Comparison of ENCODE assay signal across 10 cellular contexts in genomic region chr5:176870110-176870591, GRCh38. TPM values are rescaled to one million over a fixed set of nuclear protein-coding genes. Genes with fewer than 3 reads are reported as not detected.
A peak's percentile ranks its signal among the peaks of the same experiment; 100 is the strongest.
DNase-seq lines count a peak whose midpoint lies in the region; ATAC-seq and TF ChIP-seq lines count a peak whose summit lies in the region.
"Had no signal": no experiment of that assay in that cellular context is flagged by ENCODE, and none has a peak within 500 bp of the region (broad histone marks: within the 10 kb centered on the region; RNA-seq: fewer than 3 reads in every experiment).

No MANE protein-coding gene starts in this region.

- TF ChIP-seq POLR2A in transverse colon (IDR thresholded peaks at IDR 0.05): no peak

- H3K4me1 ChIP-seq in SK-N-SH (ENCODE audit: control insufficient read depth in 1 of 2, insufficient read depth in 2 of 2, low read depth in 1 of 2, low read length in 1 of 2) (peaks cover 0 to 52% of the 10 kb centered on the region in 2 experiments; a peak in 2 of 4 replicates), transverse colon (no peaks in the 10 kb centered on the region)

- CTCF ChIA-PET in SK-N-SH (lab: Yijun Ruan, JAX): interaction anchor here (0.7 to 2.3 kb wide), 12 partner anchors 9 to 210 kb away, joined by 3 to 13 read pairs (median 4); no protein-coding TSS in a partner anchor

- H3K36me3 Mint-ChIP-seq in activated CD4-positive, alpha-beta T cell treated with anti-CD3 and anti-CD28 coated beads, Interleukin-2, amount 10 ng/mL, durations not matched to agents 24 days and 14 days (ENCODE audit: low read depth): peaks cover 4% of the 10 kb centered on the region
- H3K36me3 Mint-ChIP-seq: CD8-positive, alpha-beta T cell had no signal

- no peaks in the 10 kb centered on the region for H3K9me3 ChIP-seq in SK-N-SH
- H3K9me3 ChIP-seq in transverse colon: no peaks in the 10 kb centered on the region

- in situ Hi-C loops in transverse colon (cut with MboI; ENCODE audit: low pct_ligation_motif_present in 1 of 4, low pct_unique_long_range_greater_than_20kb in 1 of 4, low sequenced_read_pairs in 3 of 4): no loop called here

- H3K79me2 ChIP-seq in SK-N-SH (ENCODE audit: insufficient read depth): no peaks in the 10 kb centered on the region

- no peak overlapping the region for H3K4me3 ChIP-seq in SK-N-SH (ENCODE audit: low read depth in 2 of 2, low read length in 1 of 2)
- no peak overlapping the region for H3K4me3 ChIP-seq in transverse colon
- H3K4me3 ChIP-seq: skin epidermis had no signal

- intact Hi-C loops in activated CD4-positive, alpha-beta T cell treated with anti-CD3 and anti-CD28 coated beads, Interleukin-2, amount 10 ng/mL, durations not matched to agents 24 days and 14 days (cut with micrococcal nuclease): no loop called here
- intact Hi-C loops in left cardiac atrium (cut with DNase I): no loop called here
- intact Hi-C loops in transverse colon (cut with DNase I; ENCODE audit: low total_unique reads): no loop called here

- no peak overlapping the region for H3K27ac ChIP-seq in SK-N-SH (ENCODE audit: low read depth in 2 of 2, low read length in 1 of 2)
- H3K27ac ChIP-seq in transverse colon: no peak overlapping the region
- H3K27ac ChIP-seq: skin epidermis had no signal

- H3K4me2 ChIP-seq in SK-N-SH: no peak overlapping the region

- peak; percentile 59 for TF ChIP-seq RAD21 in SK-N-SH (IDR thresholded peaks at IDR 0.05; ENCODE audit: low read length)

- H4K20me1 ChIP-seq in SK-N-SH (ENCODE audit: insufficient read depth): no peaks in the 10 kb centered on the region

- 72% methylated on average over 13 of the region's 17 CpGs for WGBS in SK-N-SH (ENCODE audit: low lambda C conversion rate)
- 33% methylated on average over 9 of the region's 17 CpGs; no CpG with 5 or more reads in 1 of the 2 donors for WGBS in transverse colon (ENCODE audit: low coverage in 1 of 2), 2 donors

- no peak overlapping the region for H2AFZ ChIP-seq in SK-N-SH (ENCODE audit: low read depth)

- no peak for TF ChIP-seq EP300 in SK-N-SH (IDR thresholded peaks at IDR 0.05; ENCODE audit: borderline replicate concordance in 1 of 2, low read depth in 1 of 2, low read length in 1 of 2)
- TF ChIP-seq EP300 in transverse colon (IDR thresholded peaks at IDR 0.05; ENCODE audit: low read depth): no peak

- no peaks in the 10 kb centered on the region for H3K4me1 Mint-ChIP-seq in activated CD4-positive, alpha-beta T cell treated with anti-CD3 and anti-CD28 coated beads, Interleukin-2, amount 10 ng/mL, durations not matched to agents 24 days and 14 days

- H3K9ac ChIP-seq in SK-N-SH: no peak overlapping the region

- no peaks in the 10 kb centered on the region for H3F3A ChIP-seq in SK-N-SH (replicated peaks; ENCODE audit: insufficient read depth)

- H3K9me3 Mint-ChIP-seq in activated CD4-positive, alpha-beta T cell treated with anti-CD3 and anti-CD28 coated beads, Interleukin-2, amount 10 ng/mL, durations not matched to agents 24 days and 14 days: no peaks in the 10 kb centered on the region
- H3K9me3 Mint-ChIP-seq: CD8-positive, alpha-beta T cell had no signal

- H3K36me3 ChIP-seq in SK-N-SH (replicated peaks in 1 of 2; ENCODE audit: control insufficient read depth in 1 of 2, insufficient read depth in 2 of 2, low read length in 1 of 2): no peaks in the 10 kb centered on the region
- H3K36me3 ChIP-seq in transverse colon: no peaks in the 10 kb centered on the region

- no peak for DNase-seq in activated CD4-positive, alpha-beta T cell treated with anti-CD3 and anti-CD28 coated beads, Interleukin-2, amount 10 ng/mL, durations not matched to agents 24 days and 14 days
- DNase-seq in activated CD4-positive, alpha-beta T cell treated with anti-CD3 and anti-CD28 coated beads, Interleukin-2, amount 50 U/mL, for 1 hour: no peak
- DNase-seq in SK-N-SH (peak; percentile 84), left cardiac atrium (peak; percentile 46), transverse colon (peak; percentile 12), SIG-M5 (lab: John Stamatoyannopoulos, UW) (no peak)
- DNase-seq in stimulated activated CD4-positive, alpha-beta T cell treated with anti-CD3 and anti-CD28 coated beads, Interleukin-4, amount 100 ng/mL, for 24 hours: no peak
- DNase-seq: CD8-positive, alpha-beta T cell had no signal

- peaks cover 4% of the 10 kb centered on the region; the same call in 1 of the 2 replicates for H3K27me3 ChIP-seq in SK-N-SH (ENCODE audit: insufficient read depth)
- H3K27me3 ChIP-seq in transverse colon: peaks cover 42% of the 10 kb centered on the region

- no peaks in the 10 kb centered on the region for H3K9me2 ChIP-seq in SK-N-SH

- peak in 1 of 2 donors; percentile 47 for ATAC-seq in left cardiac atrium
- ATAC-seq in GM21526 (IDR thresholded peaks at IDR 0.05; ENCODE audit: low FRiP score, unreplicated experiment): no peak
- ATAC-seq: CD8-positive, alpha-beta T cell had no signal

- H3K27ac Mint-ChIP-seq in activated CD4-positive, alpha-beta T cell treated with anti-CD3 and anti-CD28 coated beads, Interleukin-2, amount 10 ng/mL, durations not matched to agents 24 days and 14 days: peak overlapping the region; percentile 45
- H3K27ac Mint-ChIP-seq: CD8-positive, alpha-beta T cell had no signal

- TF ChIP-seq CTCF in SK-N-SH (IDR thresholded peaks at IDR 0.05): peak; percentile 47
- TF ChIP-seq CTCF in transverse colon (IDR thresholded peaks at IDR 0.05): peak in 3 of 5 experiments; percentile 13 to 19 (median 14)

- POLR2A ChIA-PET in SK-N-SH (lab: Yijun Ruan, JAX): no interaction called here

- H3K4me3 Mint-ChIP-seq in activated CD4-positive, alpha-beta T cell treated with anti-CD3 and anti-CD28 coated beads, Interleukin-2, amount 10 ng/mL, durations not matched to agents 24 days and 14 days: no peak overlapping the region
- H3K4me3 Mint-ChIP-seq: CD8-positive, alpha-beta T cell had no signal

- peaks cover 16% of the 10 kb centered on the region for H3K27me3 Mint-ChIP-seq in activated CD4-positive, alpha-beta T cell treated with anti-CD3 and anti-CD28 coated beads, Interleukin-2, amount 10 ng/mL, durations not matched to agents 24 days and 14 days

TF ChIP-seq in SK-N-SH, 30 proteins besides CTCF, POLR2A, EP300 and RAD21 (continues in another document):
- no peak for TF ChIP-seq RCOR1 (IDR thresholded peaks at IDR 0.05; ENCODE audit: low read length)
- TF ChIP-seq NFIC (IDR thresholded peaks at IDR 0.05; ENCODE audit: borderline replicate concordance): no peak
- no peak for TF ChIP-seq EZH2phosphoT487 (IDR thresholded peaks at IDR 0.05; ENCODE audit: borderline replicate concordance, low read depth)
- TF ChIP-seq FOXJ3 (CRISPR knock-in tag; IDR thresholded peaks at IDR 0.05): no peak
- peak; percentile 55 for TF ChIP-seq SMC3 (IDR thresholded peaks at IDR 0.05; ENCODE audit: low read depth, low read length)
- TF ChIP-seq MXI1 (IDR thresholded peaks at IDR 0.05; ENCODE audit: low read depth, low read length): no peak
- TF ChIP-seq CHD2 (IDR thresholded peaks at IDR 0.05; ENCODE audit: low read length, partially characterized antibody): peak; percentile 16
- no peak for TF ChIP-seq FOXM1 (IDR thresholded peaks at IDR 0.05; ENCODE audit: low read depth)
- TF ChIP-seq TEAD4 (IDR thresholded peaks at IDR 0.05; ENCODE audit: borderline replicate concordance, insufficient read depth): no peak
- TF ChIP-seq REST (IDR thresholded peaks at IDR 0.05; ENCODE audit: low read depth, low read length): no peak
- TF ChIP-seq GABPA (IDR thresholded peaks at IDR 0.05; ENCODE audit: low read depth): no peak
- no peak for TF ChIP-seq YY1 (IDR thresholded peaks at IDR 0.05; ENCODE audit: low read depth)
- no peak for TF ChIP-seq RXRA (IDR thresholded peaks at IDR 0.05; ENCODE audit: borderline replicate concordance, low read depth)

RNA-seq across cellular contexts. Expression of gene HK3, which starts 29.0 kb away (rescaled TPM):
- 0.21 and 0.85 TPM in 2 replicates for total RNA-seq in activated CD4-positive, alpha-beta T cell treated with anti-CD3 and anti-CD28 coated beads, Interleukin-2, amount 10 ng/mL, durations not matched to agents 24 days and 14 days
- 0.02 TPM in 2 replicates for polyA plus RNA-seq in SK-N-SH (2012; rRNA removed)
- polyA plus RNA-seq in SK-N-SH (2012; cell fraction: cytosol; rRNA removed): 0.01 TPM in 1 of 2 replicates, not detected in the other
- 0.19 and 0.20 TPM in 2 replicates for polyA plus RNA-seq in SK-N-SH (2012; cell fraction: nucleus; rRNA removed)
- total RNA-seq in left cardiac atrium (10 to 100 TPM in 1 of 2 donors, 1 to 10 TPM in 1; 9.2 to 16.8 TPM), transverse colon (1 to 10 TPM; 2.6 to 6.0 (median 4.7) TPM)
- total RNA-seq: CD8-positive, alpha-beta T cell had no signal

RNA-seq across cellular contexts. Expression of gene UNC5A, which starts 59.8 kb away (rescaled TPM):
- total RNA-seq in activated CD4-positive, alpha-beta T cell treated with anti-CD3 and anti-CD28 coated beads, Interleukin-2, amount 10 ng/mL, durations not matched to agents 24 days and 14 days: not detected in 2 replicates
- polyA plus RNA-seq in SK-N-SH (2012; rRNA removed): 0.46 and 0.55 TPM in 2 replicates
- 0.27 and 0.98 TPM in 2 replicates for polyA plus RNA-seq in SK-N-SH (2012; cell fraction: cytosol; rRNA removed)
- polyA plus RNA-seq in SK-N-SH (2012; cell fraction: nucleus; rRNA removed): 0.74 and 1.4 TPM in 2 replicates
- total RNA-seq in left cardiac atrium (under 1 TPM; 0.35 to 0.50 TPM), transverse colon (under 1 TPM in 1 of 4 donors, not detected in 3; 0.32 TPM)
- total RNA-seq: CD8-positive, alpha-beta T cell had no signal

Comparison
In these comparisons a context has a peak if more than half of its experiments do, and no peak if none do; other contexts are left out.
1. DNase-seq: peak in SK-N-SH (single experiment), left cardiac atrium (single experiment) and transverse colon (single experiment); none in activated CD4-positive, alpha-beta T cell treated with anti-CD3 and anti-CD28 coated beads, Interleukin-2, amount 10 ng/mL, durations not matched to agents 24 days and 14 days (single experiment), activated CD4-positive, alpha-beta T cell treated with anti-CD3 and anti-CD28 coated beads, Interleukin-2, amount 50 U/mL, for 1 hour (single experiment), SIG-M5 (single experiment) and stimulated activated CD4-positive, alpha-beta T cell treated with anti-CD3 and anti-CD28 coated beads, Interleukin-4, amount 100 ng/mL, for 24 hours (single experiment).